ENCODE assay signal across 1 cellular context in the genomic region with DNA sequence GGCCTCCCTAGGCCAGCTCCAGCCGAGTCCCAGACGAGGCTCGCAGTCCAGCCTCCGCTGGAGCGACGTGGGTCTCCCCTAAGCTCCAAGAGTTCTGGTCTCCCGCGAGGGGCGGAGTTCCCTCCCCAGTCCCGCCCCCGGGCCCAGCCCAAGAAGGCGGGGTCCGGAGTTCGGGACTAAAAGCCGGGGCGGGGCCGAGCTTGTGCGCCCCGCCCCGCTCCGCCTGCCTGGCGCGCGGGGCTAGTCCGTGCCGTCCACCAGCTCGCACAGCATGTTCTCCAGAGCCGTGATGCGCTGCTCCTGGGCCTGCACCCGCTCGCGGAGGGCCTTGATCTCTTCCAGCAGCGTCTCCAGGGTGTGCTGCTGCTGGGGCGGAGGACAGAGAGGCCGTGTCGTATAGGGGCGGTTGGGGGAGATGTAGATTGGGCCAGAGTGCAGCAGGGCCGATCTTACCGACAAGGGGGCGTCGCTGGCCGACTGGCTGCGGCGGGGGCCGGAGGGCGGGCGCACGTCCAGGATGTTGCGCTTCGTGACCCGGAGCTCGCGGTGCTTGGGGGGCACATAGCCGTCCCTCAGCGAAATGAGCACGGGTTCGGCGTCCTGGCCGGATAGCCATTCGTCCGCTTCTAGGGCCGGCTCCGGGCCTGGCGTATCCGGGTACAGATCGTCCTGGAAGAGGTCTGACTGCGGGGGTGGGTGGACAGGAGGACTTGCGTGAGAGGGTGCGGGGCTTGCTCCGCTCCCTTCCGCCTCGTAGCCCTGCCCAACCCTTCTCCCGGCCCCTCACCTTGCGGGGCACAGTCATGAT.
TF ChIP-seq lines count a peak whose summit lies in the region.

No MANE protein-coding gene starts in this region.

TF ChIP-seq in K562, 482 proteins besides CTCF, POLR2A, EP300 and RAD21 (continues in another document):
- no peak for TF ChIP-seq EZH2 (IDR thresholded peaks at IDR 0.05; ENCODE audit: borderline replicate concordance, low read depth, low read length)
- TF ChIP-seq GTF3C2 (IDR thresholded peaks at IDR 0.05; ENCODE audit: borderline replicate concordance, extremely low read depth, insufficient read length), result no peak
- no peak for TF ChIP-seq NFIX (CRISPR knock-in tag; IDR thresholded peaks at IDR 0.05; ENCODE audit: low read depth)
- no peak for TF ChIP-seq PRPF4 (IDR thresholded peaks at IDR 0.05; ENCODE audit: insufficient read depth, low read depth, low read length, poor library complexity, severe bottlenecking)
- no peak for TF ChIP-seq ATF7 (IDR thresholded peaks at IDR 0.05)
- peak; percentile 54; the same call in 1 of the 2 replicates for TF ChIP-seq CTBP1 (IDR thresholded peaks at IDR 0.05; ENCODE audit: borderline replicate concordance)
- TF ChIP-seq, protein P1, sequence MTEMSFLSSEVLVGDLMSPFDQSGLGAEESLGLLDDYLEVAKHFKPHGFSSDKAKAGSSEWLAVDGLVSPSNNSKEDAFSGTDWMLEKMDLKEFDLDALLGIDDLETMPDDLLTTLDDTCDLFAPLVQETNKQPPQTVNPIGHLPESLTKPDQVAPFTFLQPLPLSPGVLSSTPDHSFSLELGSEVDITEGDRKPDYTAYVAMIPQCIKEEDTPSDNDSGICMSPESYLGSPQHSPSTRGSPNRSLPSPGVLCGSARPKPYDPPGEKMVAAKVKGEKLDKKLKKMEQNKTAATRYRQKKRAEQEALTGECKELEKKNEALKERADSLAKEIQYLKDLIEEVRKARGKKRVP (CRISPR knock-in tag; IDR thresholded peaks at IDR 0.05), result no peak
- no peak for TF ChIP-seq ZNF764 (CRISPR knock-in tag; IDR thresholded peaks at IDR 0.05; ENCODE audit: low read depth)
- TF ChIP-seq THRAP3 (IDR thresholded peaks at IDR 0.05; ENCODE audit: borderline replicate concordance), result no peak
- no peak for TF ChIP-seq PTTG1 (tag; IDR thresholded peaks at IDR 0.05; ENCODE audit: low read depth)
- TF ChIP-seq KLF16 (IDR thresholded peaks at IDR 0.05), result no peak
- TF ChIP-seq SPI1 (IDR thresholded peaks at IDR 0.05; ENCODE audit: borderline replicate concordance, low read depth, low read length), result no peak
- no peak for TF ChIP-seq TAF7 (tag; IDR thresholded peaks at IDR 0.05)
- no peak for TF ChIP-seq BCL6 (CRISPR knock-in tag; IDR thresholded peaks at IDR 0.05)
- TF ChIP-seq, protein P2, sequence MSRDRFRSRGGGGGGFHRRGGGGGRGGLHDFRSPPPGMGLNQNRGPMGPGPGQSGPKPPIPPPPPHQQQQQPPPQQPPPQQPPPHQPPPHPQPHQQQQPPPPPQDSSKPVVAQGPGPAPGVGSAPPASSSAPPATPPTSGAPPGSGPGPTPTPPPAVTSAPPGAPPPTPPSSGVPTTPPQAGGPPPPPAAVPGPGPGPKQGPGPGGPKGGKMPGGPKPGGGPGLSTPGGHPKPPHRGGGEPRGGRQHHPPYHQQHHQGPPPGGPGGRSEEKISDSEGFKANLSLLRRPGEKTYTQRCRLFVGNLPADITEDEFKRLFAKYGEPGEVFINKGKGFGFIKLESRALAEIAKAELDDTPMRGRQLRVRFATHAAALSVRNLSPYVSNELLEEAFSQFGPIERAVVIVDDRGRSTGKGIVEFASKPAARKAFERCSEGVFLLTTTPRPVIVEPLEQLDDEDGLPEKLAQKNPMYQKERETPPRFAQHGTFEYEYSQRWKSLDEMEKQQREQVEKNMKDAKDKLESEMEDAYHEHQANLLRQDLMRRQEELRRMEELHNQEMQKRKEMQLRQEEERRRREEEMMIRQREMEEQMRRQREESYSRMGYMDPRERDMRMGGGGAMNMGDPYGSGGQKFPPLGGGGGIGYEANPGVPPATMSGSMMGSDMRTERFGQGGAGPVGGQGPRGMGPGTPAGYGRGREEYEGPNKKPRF (IDR thresholded peaks at IDR 0.05; ENCODE audit: low read depth, low read length), result no peak
- no peak for TF ChIP-seq RBBP5 (IDR thresholded peaks at IDR 0.05; ENCODE audit: borderline replicate concordance, insufficient read depth, low read length, poor library complexity, severe bottlenecking)
- TF ChIP-seq, protein P3, sequence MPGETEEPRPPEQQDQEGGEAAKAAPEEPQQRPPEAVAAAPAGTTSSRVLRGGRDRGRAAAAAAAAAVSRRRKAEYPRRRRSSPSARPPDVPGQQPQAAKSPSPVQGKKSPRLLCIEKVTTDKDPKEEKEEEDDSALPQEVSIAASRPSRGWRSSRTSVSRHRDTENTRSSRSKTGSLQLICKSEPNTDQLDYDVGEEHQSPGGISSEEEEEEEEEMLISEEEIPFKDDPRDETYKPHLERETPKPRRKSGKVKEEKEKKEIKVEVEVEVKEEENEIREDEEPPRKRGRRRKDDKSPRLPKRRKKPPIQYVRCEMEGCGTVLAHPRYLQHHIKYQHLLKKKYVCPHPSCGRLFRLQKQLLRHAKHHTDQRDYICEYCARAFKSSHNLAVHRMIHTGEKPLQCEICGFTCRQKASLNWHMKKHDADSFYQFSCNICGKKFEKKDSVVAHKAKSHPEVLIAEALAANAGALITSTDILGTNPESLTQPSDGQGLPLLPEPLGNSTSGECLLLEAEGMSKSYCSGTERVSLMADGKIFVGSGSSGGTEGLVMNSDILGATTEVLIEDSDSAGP (CRISPR knock-in tag; IDR thresholded peaks at IDR 0.05), result no peak
- TF ChIP-seq KLF6 (CRISPR knock-in tag; IDR thresholded peaks at IDR 0.05; ENCODE audit: borderline replicate concordance), result no peak
- TF ChIP-seq ZC3H4 (CRISPR knock-in tag; IDR thresholded peaks at IDR 0.05; ENCODE audit: borderline replicate concordance), result no peak
- no peak for TF ChIP-seq ZNF830 (CRISPR knock-in tag; IDR thresholded peaks at IDR 0.05)
- TF ChIP-seq, protein P4, sequence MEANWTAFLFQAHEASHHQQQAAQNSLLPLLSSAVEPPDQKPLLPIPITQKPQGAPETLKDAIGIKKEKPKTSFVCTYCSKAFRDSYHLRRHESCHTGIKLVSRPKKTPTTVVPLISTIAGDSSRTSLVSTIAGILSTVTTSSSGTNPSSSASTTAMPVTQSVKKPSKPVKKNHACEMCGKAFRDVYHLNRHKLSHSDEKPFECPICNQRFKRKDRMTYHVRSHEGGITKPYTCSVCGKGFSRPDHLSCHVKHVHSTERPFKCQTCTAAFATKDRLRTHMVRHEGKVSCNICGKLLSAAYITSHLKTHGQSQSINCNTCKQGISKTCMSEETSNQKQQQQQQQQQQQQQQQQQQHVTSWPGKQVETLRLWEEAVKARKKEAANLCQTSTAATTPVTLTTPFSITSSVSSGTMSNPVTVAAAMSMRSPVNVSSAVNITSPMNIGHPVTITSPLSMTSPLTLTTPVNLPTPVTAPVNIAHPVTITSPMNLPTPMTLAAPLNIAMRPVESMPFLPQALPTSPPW (CRISPR knock-in tag; IDR thresholded peaks at IDR 0.05), result peak; percentile 49
- TF ChIP-seq SREBF1 (IDR thresholded peaks at IDR 0.05; ENCODE audit: borderline replicate concordance, low read depth, low read length), result no peak
- no peak for TF ChIP-seq SRF (CRISPR knock-in tag; IDR thresholded peaks at IDR 0.05)
- TF ChIP-seq SP1 (CRISPR knock-in tag; IDR thresholded peaks at IDR 0.05), result peak; percentile 42
- no peak for TF ChIP-seq CC2D1A (IDR thresholded peaks at IDR 0.05)
- no peak for TF ChIP-seq SMAD3 (CRISPR knock-in tag; conservative IDR thresholded peaks at IDR 0.05)
- peak; percentile 41 for TF ChIP-seq KDM5B (IDR thresholded peaks at IDR 0.05; ENCODE audit: insufficient replicate concordance, low read depth, low read length)
- TF ChIP-seq ZNF354B (CRISPR knock-in tag; IDR thresholded peaks at IDR 0.05), result no peak
- no peak for TF ChIP-seq POLR2B (IDR thresholded peaks at IDR 0.05; ENCODE audit: low read depth, partially characterized antibody)
- TF ChIP-seq ATF3 (IDR thresholded peaks at IDR 0.05), result no peak
- no peak for TF ChIP-seq ATF3 (CRISPR knock-in tag; conservative IDR thresholded peaks at IDR 0.05)
- no peak for TF ChIP-seq SMAD1 (IDR thresholded peaks at IDR 0.05; ENCODE audit: low read depth, low read length, partially characterized antibody)
- TF ChIP-seq POLR2G (IDR thresholded peaks at IDR 0.05; ENCODE audit: low read depth, low read length), result peak; percentile 76
- no peak for TF ChIP-seq CGGBP1 (CRISPR knock-in tag; IDR thresholded peaks at IDR 0.05)
- TF ChIP-seq LARP7 (IDR thresholded peaks at IDR 0.05), result no peak
- TF ChIP-seq, protein P5, sequence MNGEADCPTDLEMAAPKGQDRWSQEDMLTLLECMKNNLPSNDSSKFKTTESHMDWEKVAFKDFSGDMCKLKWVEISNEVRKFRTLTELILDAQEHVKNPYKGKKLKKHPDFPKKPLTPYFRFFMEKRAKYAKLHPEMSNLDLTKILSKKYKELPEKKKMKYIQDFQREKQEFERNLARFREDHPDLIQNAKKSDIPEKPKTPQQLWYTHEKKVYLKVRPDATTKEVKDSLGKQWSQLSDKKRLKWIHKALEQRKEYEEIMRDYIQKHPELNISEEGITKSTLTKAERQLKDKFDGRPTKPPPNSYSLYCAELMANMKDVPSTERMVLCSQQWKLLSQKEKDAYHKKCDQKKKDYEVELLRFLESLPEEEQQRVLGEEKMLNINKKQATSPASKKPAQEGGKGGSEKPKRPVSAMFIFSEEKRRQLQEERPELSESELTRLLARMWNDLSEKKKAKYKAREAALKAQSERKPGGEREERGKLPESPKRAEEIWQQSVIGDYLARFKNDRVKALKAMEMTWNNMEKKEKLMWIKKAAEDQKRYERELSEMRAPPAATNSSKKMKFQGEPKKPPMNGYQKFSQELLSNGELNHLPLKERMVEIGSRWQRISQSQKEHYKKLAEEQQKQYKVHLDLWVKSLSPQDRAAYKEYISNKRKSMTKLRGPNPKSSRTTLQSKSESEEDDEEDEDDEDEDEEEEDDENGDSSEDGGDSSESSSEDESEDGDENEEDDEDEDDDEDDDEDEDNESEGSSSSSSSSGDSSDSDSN (IDR thresholded peaks at IDR 0.05; ENCODE audit: borderline replicate concordance in 1 of 2, low read depth in 2 of 2, low read length in 2 of 2), result peak in 1 of 2 experiments; percentile 65; a peak in 1 of 4 replicates
- no peak for TF ChIP-seq ZBTB33 (CRISPR knock-in tag; IDR thresholded peaks at IDR 0.05)
- TF ChIP-seq MECOM (CRISPR knock-in tag; IDR thresholded peaks at IDR 0.05), result no peak
- TF ChIP-seq BCLAF1 (IDR thresholded peaks at IDR 0.05; ENCODE audit: borderline replicate concordance in 1 of 2, control insufficient read depth in 1 of 2, low read depth in 2 of 2, low read length in 1 of 2), result no peak
- TF ChIP-seq HNRNPL (IDR thresholded peaks at IDR 0.05; ENCODE audit: low read depth, low read length), result no peak
- no peak for TF ChIP-seq FOXK2 (conservative IDR thresholded peaks at IDR 0.05 in 1 of 2, IDR thresholded peaks at IDR 0.05 in 1 of 2; ENCODE audit: low read depth in 2 of 2)
- peak; percentile 50 for TF ChIP-seq NFIC (IDR thresholded peaks at IDR 0.05)
